8 cellular contexts compared by ENCODE assay signal in the genomic region with DNA sequence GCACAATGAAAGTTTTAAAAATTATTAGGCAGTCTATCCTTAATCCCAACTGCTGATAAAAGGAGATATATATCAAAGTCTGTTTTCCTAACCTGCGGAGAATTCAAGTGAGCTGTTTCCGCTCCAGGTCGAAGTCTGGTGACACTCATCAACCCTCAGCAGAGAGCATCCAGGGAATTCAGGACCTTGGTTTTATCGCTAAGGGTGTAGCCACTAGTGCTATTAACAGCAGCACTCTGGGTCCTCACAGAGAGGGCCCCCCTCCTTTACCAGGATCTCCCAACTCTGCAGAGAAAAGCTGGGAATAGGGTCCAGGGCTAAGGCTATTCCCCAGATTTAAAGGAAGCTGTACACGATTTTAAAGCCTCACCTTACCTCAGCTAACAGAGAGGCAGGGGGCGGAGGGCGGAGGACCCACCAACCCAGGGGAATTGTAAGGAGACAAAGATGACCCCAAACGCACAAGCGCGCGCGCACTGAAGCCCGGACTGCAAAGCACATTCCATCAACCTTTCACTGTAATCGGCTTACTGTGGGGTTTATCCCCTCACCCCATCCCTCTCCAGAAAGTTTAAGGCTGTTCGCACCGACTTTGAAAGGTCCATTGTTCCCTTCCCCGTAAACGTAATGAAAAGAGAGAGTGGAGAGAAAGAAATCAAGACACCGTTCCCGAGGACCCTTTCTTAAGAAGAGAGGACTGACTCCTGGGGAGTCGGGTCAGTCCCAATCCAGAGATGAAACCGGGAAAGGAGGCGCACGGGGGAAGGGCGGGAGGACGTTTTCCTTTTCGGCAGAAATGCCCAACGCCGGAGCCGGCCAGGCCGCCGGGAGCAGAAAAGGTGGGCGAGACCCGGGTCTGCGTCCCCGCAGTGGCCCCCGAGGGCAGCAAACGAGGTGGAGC. TPM values are rescaled to one million over a fixed set of nuclear protein-coding genes. Genes with fewer than 3 reads are reported as not detected.
DNase-seq lines count a peak whose midpoint lies in the region; ATAC-seq lines count a peak whose summit lies in the region.

No MANE protein-coding gene starts in this region.

- no peak for ATAC-seq in GM18907 (IDR thresholded peaks at IDR 0.05; ENCODE audit: unreplicated experiment)

- peaks cover 44% of the 10 kb centered on the region for H3K4me1 ChIP-seq in HUES48 (ENCODE audit: control insufficient read depth, insufficient read depth, low read length)

- H3K27me3 ChIP-seq in HUES48 (ENCODE audit: control insufficient read depth, insufficient read depth, low read length): 0 out of 2 replicates have a peak, but pooled peaks cover 9% of the 10 kb centered on the region

- DNase-seq in AG08395 (ENCODE audit: low spot score) (peak; percentile 35), cardiac septum (ENCODE audit: low spot score) (peak; percentile 75), retina (peak; percentile 81), globus pallidus (ENCODE audit: low spot score) (no peak)
- DNase-seq in activated naive CD4-positive, alpha-beta T cell treated with anti-CD3 and anti-CD28 coated beads, Interleukin-2, amount 50 U/mL, for 16 hours: peak; percentile 24
- no peak for DNase-seq in stimulated activated CD4-positive, alpha-beta T cell treated with anti-CD3 and anti-CD28 coated beads, Interleukin-12 subunit alpha, Interleukin-12 subunit beta, amount 100 ng/mL, for 4 hours

- H3K9ac ChIP-seq in HUES48 (ENCODE audit: low read depth, low read length): peak overlapping the region; percentile 80

- intact Hi-C loops in cardiac septum (cut with DNase I): loop anchor here (5.0 to 10.0 kb wide), 2 partner anchors 63 to 145 kb away; a partner anchor contains a TSS

- peak overlapping the region; percentile 96 for H3K27ac ChIP-seq in HUES48 (ENCODE audit: low read depth, low read length)

- H3K9me3 ChIP-seq in HUES48 (ENCODE audit: control insufficient read depth, insufficient read depth, low read length): no peaks in the 10 kb centered on the region

- H3K36me3 ChIP-seq in HUES48 (ENCODE audit: control insufficient read depth, insufficient read depth, low read length): no peaks in the 10 kb centered on the region

- H3K4me3 ChIP-seq in HUES48 (ENCODE audit: low read depth, low read length): peak overlapping the region; percentile 94

RNA-seq across cellular contexts. Expression of a gene that starts 0.6 kb away (rescaled TPM):
- 11.2 TPM for total RNA-seq in cardiac septum

Comparison
In these comparisons a context has a peak if more than half of its experiments do, and no peak if none do; other contexts are left out.
1. DNase-seq: peak in AG08395 (single experiment), activated naive CD4-positive, alpha-beta T cell treated with anti-CD3 and anti-CD28 coated beads, Interleukin-2, amount 50 U/mL, for 16 hours (single experiment), cardiac septum (single experiment) and retina (single experiment); none in globus pallidus (single experiment) and stimulated activated CD4-positive, alpha-beta T cell treated with anti-CD3 and anti-CD28 coated beads, Interleukin-12 subunit alpha, Interleukin-12 subunit beta, amount 100 ng/mL, for 4 hours (single experiment).